19 cellular contexts compared by ENCODE assay signal in the genomic region with DNA sequence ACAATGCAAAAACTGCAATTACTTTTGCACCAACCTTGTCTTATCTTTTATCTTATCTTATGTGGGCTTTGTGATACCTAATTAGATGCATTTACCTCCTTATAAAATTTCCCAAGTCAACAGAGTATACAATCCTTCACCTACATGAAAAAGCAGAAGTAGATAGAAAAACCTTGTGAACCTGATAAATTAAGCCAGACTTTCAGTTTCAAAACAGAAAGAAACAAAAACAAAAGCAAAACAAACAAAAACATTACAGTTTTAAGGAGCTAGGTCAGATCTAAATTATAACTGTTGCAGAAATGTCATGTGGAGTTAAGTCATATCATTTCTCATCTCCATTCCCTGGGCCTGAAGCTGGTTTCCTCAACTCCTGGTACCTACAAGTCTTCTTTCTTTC.
DNase-seq lines count a peak whose midpoint lies in the region; ATAC-seq and TF ChIP-seq lines count a peak whose summit lies in the region.
"Had no signal": no experiment of that assay in that cellular context is flagged by ENCODE, and none has a peak within 500 bp of the region (broad histone marks: within the 10 kb centered on the region; RNA-seq: fewer than 3 reads in every experiment).

No MANE protein-coding gene starts in this region.

- ATAC-seq in GM18505 (IDR thresholded peaks at IDR 0.05; ENCODE audit: unreplicated experiment) (peak; percentile 97), GM19463 (IDR thresholded peaks at IDR 0.05; ENCODE audit: unreplicated experiment) (peak; percentile 72), HG02840 (IDR thresholded peaks at IDR 0.05; ENCODE audit: low FRiP score, unreplicated experiment) (peak; percentile 77), HG03439 (IDR thresholded peaks at IDR 0.05; ENCODE audit: unreplicated experiment) (peak; percentile 99)
- ATAC-seq: K562, PC-3, right lobe of liver, T-helper 17 cell had no signal

- no peak for TF ChIP-seq POLR2A in GM18505 (IDR thresholded peaks at IDR 0.05; ENCODE audit: borderline replicate concordance, extremely low read depth, insufficient read depth, insufficient read length)

- DNase-seq in hippocampal formation (lab: John Stamatoyannopoulos, UW) = no peak
- no peak for DNase-seq in NOMO-1 treated with dmso at 0.1 percent for 144 hours (lab: John Stamatoyannopoulos, UW; ENCODE audit: unreplicated experiment)
- no peak for DNase-seq in HPDE6-E6E7 (ENCODE audit: extremely low spot score)
- no peak for DNase-seq in AG08396 (ENCODE audit: low spot score)
- DNase-seq: cortex of kidney, DMS79 treated with DMSO at 0.1 percent for 48 hours, foreskin fibroblast, GM23248, naive B cell, NCI-H2107, PC-3, right lobe of liver, T-helper 17 cell, testis had no signal
